27 cellular contexts compared by ENCODE assay signal in genomic region chr3:159626598-159626997, GRCh38.
"Had no signal": no experiment of that assay in that cellular context is flagged by ENCODE, and none has a peak within 500 bp of the region (broad histone marks: within the 10 kb centered on the region; RNA-seq: fewer than 3 reads in every experiment).

No MANE protein-coding gene starts in this region.

- H3K27me3 ChIP-seq: adrenal gland, SJSA1 had no signal

- DNase-seq: activated CD4-positive, alpha-beta T cell treated with anti-CD3 and anti-CD28 coated beads for 36 hours; activated CD4-positive, alpha-beta T cell treated with anti-CD3 and anti-CD28 coated beads, Interleukin-2, amount 10 ng/mL, durations not matched to agents 7 days and 5 days; activated CD4-positive, alpha-beta T cell treated with anti-CD3 and anti-CD28 coated beads, Interleukin-2, amount 50 U/mL, for 48 hours; activated CD8-positive, alpha-beta memory T cell treated with anti-CD3 and anti-CD28 coated beads, Interleukin-2, amount 50 U/mL, for 4 hours; activated CD8-positive, alpha-beta T cell treated with anti-CD3 and anti-CD28 coated beads, Interleukin-2, amount 10 ng/mL, durations not matched to agents 7 days and 5 days; activated gamma-delta T cell treated with Interleukin-2 at 50 U/mL for 16 hours; activated naive CD4-positive, alpha-beta T cell treated with anti-CD3 and anti-CD28 coated beads for 36 hours; activated T-cell treated with anti-CD3 and anti-CD28 coated beads for 4 hours; activated T-cell treated with anti-CD3 and anti-CD28 coated beads, Interleukin-2, amount 50 U/mL, for 4 hours; adrenal gland; caudate nucleus; cerebellar nuclear complex; cortex of kidney; Karpas-422; NCI-H1092 treated with DMSO at 0.1 percent for 48 hours; NCI-H187 treated with DMSO at 0.1 percent for 48 hours; NCI-H446 treated with DMSO at 0.1 percent for 48 hours; NCI-H524; NCI-H82; NK-92 treated with Interleukin-12 subunit alpha and Interleukin-12 subunit beta, amount 100 ng/mL, for 24 hours; PC-9; SHP77 treated with DMSO at 0.1 percent for 48 hours; SK-N-SH had no signal

- H3K4me2 ChIP-seq: PC-9, SK-N-SH had no signal

- H3K9me2 ChIP-seq: SK-N-SH had no signal

- H3K36me3 ChIP-seq: adrenal gland, SJSA1 had no signal

- H3K4me1 ChIP-seq: adrenal gland had no signal

- H2AFZ ChIP-seq: PC-9 had no signal

- H3K9ac ChIP-seq: SK-N-SH had no signal

- ATAC-seq: activated CD4-positive, alpha-beta T cell treated with anti-CD3 and anti-CD28 coated beads for 36 hours; activated CD4-positive, CD25-positive, alpha-beta regulatory T cell treated with anti-CD3 and anti-CD28 coated beads, Interleukin-2, amount 50 U/mL, for 24 hours; activated CD8-positive, alpha-beta T cell treated with anti-CD3 and anti-CD28 coated beads, Interleukin-2, amount 10 ng/mL, durations not matched to agents 7 days and 5 days; activated naive CD4-positive, alpha-beta T cell treated with anti-CD3 and anti-CD28 coated beads, Interleukin-2, amount 50 U/mL, for 72 hours; activated T-cell treated with anti-CD3 and anti-CD28 coated beads, Interleukin-2, amount 50 U/mL, for 4 hours; WTC11 had no signal

- H3K4me3 ChIP-seq: adrenal gland, PC-9, SJSA1 had no signal

- H3K9me3 ChIP-seq: adrenal gland, SJSA1, SK-N-SH had no signal

- H3K27ac ChIP-seq: adrenal gland, PC-9, SJSA1 had no signal
